ENCODE assay signal across 8 cellular contexts in genomic region chr16:29862383-29862883, GRCh38. TPM values are rescaled to one million over a fixed set of nuclear protein-coding genes. Genes with fewer than 3 reads are reported as not detected.
DNase-seq lines count a peak whose midpoint lies in the region; ATAC-seq and TF ChIP-seq lines count a peak whose summit lies in the region.

No MANE protein-coding gene starts in this region.

- H3K36me3 ChIP-seq in effector memory CD4-positive, alpha-beta T cell (ENCODE audit: control insufficient read depth, insufficient read depth, low read length): peaks cover 27% of the 10 kb centered on the region
- H3K36me3 ChIP-seq in mucosa of descending colon (ENCODE audit: low read depth) (peaks cover 7% of the 10 kb centered on the region), aorta (ENCODE audit: control insufficient read depth in 1 of 2, insufficient read depth in 2 of 2, low read length in 1 of 2) (no peaks in the 10 kb centered on the region)

- H3K9me3 ChIP-seq in effector memory CD4-positive, alpha-beta T cell (ENCODE audit: control insufficient read depth, low read length): no peaks in the 10 kb centered on the region
- H3K9me3 ChIP-seq in mucosa of descending colon (no peaks in the 10 kb centered on the region), aorta (ENCODE audit: control insufficient read depth, low read length) (no peaks in the 10 kb centered on the region)

- H3K27me3 ChIP-seq in effector memory CD4-positive, alpha-beta T cell (replicated peaks; ENCODE audit: control insufficient read depth, insufficient read depth, low read length, poor library complexity, severe bottlenecking): no peaks in the 10 kb centered on the region
- no peaks in the 10 kb centered on the region for H3K27me3 ChIP-seq in aorta (ENCODE audit: control insufficient read depth in 1 of 2, insufficient read depth in 2 of 2, low read length in 1 of 2)

- H3K27ac ChIP-seq in effector memory CD4-positive, alpha-beta T cell (ENCODE audit: insufficient read depth, low read length, poor library complexity, severe bottlenecking): peak overlapping the region; percentile 93
- H3K27ac ChIP-seq in aorta (ENCODE audit: low read depth in 1 of 2, low read length in 2 of 2): no peak overlapping the region

- DNase-seq in A172 (ENCODE audit: low spot score) (peak; percentile 30), GM12865 (ENCODE audit: low read depth) (peak; percentile 10), OCI-M1 (lab: John Stamatoyannopoulos, UW) (peak; percentile 58), mucosa of descending colon (peak in 1 of 3 donors; percentile 50), aorta (no peak)
- no peak for DNase-seq in effector memory CD4-positive, alpha-beta T cell

- WGBS in aorta, 2 donors: 1 to 2% methylated on average over 26 to 27 of the region's 27 CpGs

- ATAC-seq in mucosa of descending colon (peak; percentile 30), aorta (ENCODE audit: low FRiP score) (peak; percentile 1), esophagus mucosa (no peak), HG03196 (IDR thresholded peaks at IDR 0.05; ENCODE audit: unreplicated experiment) (no peak)

- no peak for TF ChIP-seq CTCF in GM12865 (IDR thresholded peaks at IDR 0.05; ENCODE audit: insufficient read depth, low read depth, low read length, missing control alignments)
- no peak for TF ChIP-seq CTCF in mucosa of descending colon (IDR thresholded peaks at IDR 0.05)

- H3K4me3 ChIP-seq in GM12865 (ENCODE audit: low read depth, low read length) (peak overlapping the region; percentile 60), mucosa of descending colon (peak overlapping the region; percentile 87), aorta (ENCODE audit: low read length in 2 of 2) (peak overlapping the region; percentile 58 to 80)
- H3K4me3 ChIP-seq in effector memory CD4-positive, alpha-beta T cell (ENCODE audit: insufficient read depth, low read depth, low read length, poor library complexity, severe bottlenecking): peak overlapping the region; percentile 96

- intact Hi-C loops in mucosa of descending colon (cut with DNase I, micrococcal nuclease): no loop called here
- intact Hi-C loops in aorta (cut with DNase I): loop anchor here (5.0 to 10.0 kb wide), 3 partner anchors 40 to 102 kb away; partner anchors contain the start of genes MVP (in 1 of the 2), PAGR1 (in 1 of the 2) and TMEM219 (in 1 of the 2)

- peaks cover 19% of the 10 kb centered on the region for H3K4me1 ChIP-seq in effector memory CD4-positive, alpha-beta T cell (ENCODE audit: control insufficient read depth, insufficient read depth, low read length, poor library complexity, severe bottlenecking)
- H3K4me1 ChIP-seq in mucosa of descending colon (ENCODE audit: low read depth) (peaks cover 18% of the 10 kb centered on the region), aorta (ENCODE audit: control insufficient read depth in 1 of 2, insufficient read depth in 2 of 2, low read length in 2 of 2) (peaks cover 0 to 2% of the 10 kb centered on the region in 2 donors)

RNA-seq across cellular contexts. Expression of gene CDIPT, which starts 0.6 kb away (rescaled TPM):
- 112 and 119 TPM in 2 replicates for total RNA-seq in A172 (2014; rRNA removed; shearing (Covaris generic))
- 100 to 1,000 TPM in 1 of 3 donors, 10 to 100 TPM in 2; 53.1 to 102 (median 90.5) TPM for total RNA-seq in mucosa of descending colon
- 10 to 100 TPM; 63.6 to 81.1 TPM for total RNA-seq in aorta
- 10 to 100 TPM; 60.9 to 98.0 TPM for polyA plus RNA-seq in aorta
- total RNA-seq in esophagus mucosa: 36.9 TPM

RNA-seq across cellular contexts. Expression of gene SEZ6L2, which starts 36.9 kb away (rescaled TPM):
- total RNA-seq in A172 (2014; rRNA removed; shearing (Covaris generic)): 22.1 and 24.9 TPM in 2 replicates
- total RNA-seq in mucosa of descending colon (1 to 10 TPM; 6.1 to 9.6 (median 7.0) TPM), aorta (1 to 10 TPM in 1 of 2 donors, under 1 TPM in 1; 0.71 to 1.4 TPM), esophagus mucosa (2.9 TPM)
- polyA plus RNA-seq in aorta: under 1 TPM; 0.56 to 0.63 TPM

RNA-seq across cellular contexts. Expression of gene ASPHD1, which starts 37.9 kb away (rescaled TPM):
- total RNA-seq in A172 (2014; rRNA removed; shearing (Covaris generic)): 18.4 and 22.0 TPM in 2 replicates
- total RNA-seq in mucosa of descending colon (1 to 10 TPM; 1.6 to 1.9 (median 1.8) TPM), aorta (under 1 TPM; 0.39 to 0.48 TPM), esophagus mucosa (1.00 TPM)
- under 1 TPM in 1 of 2 donors, not detected in 1; 0.46 TPM for polyA plus RNA-seq in aorta

RNA-seq across cellular contexts. Expression of gene MVP, which starts 42.2 kb away (rescaled TPM):
- 239 and 243 TPM in 2 replicates for total RNA-seq in A172 (2014; rRNA removed; shearing (Covaris generic))
- total RNA-seq in mucosa of descending colon (100 to 1,000 TPM; 307 to 552 (median 529) TPM), aorta (100 to 1,000 TPM; 138 to 184 TPM), esophagus mucosa (67.9 TPM)
- 100 to 1,000 TPM in 1 of 2 donors, 10 to 100 TPM in 1; 76.8 to 186 TPM for polyA plus RNA-seq in aorta

RNA-seq across cellular contexts. Expression of gene PAGR1, which starts 46.5 kb away (rescaled TPM):
- total RNA-seq in A172 (2014; rRNA removed; shearing (Covaris generic)): 41.8 and 55.0 TPM in 2 replicates
- total RNA-seq in mucosa of descending colon (10 to 100 TPM; 15.6 to 25.1 (median 20.5) TPM), aorta (10 to 100 TPM; 14.9 to 29.7 TPM), esophagus mucosa (13.4 TPM)
- polyA plus RNA-seq in aorta: 10 to 100 TPM; 24.2 to 85.3 TPM

Comparison
In these comparisons a context has a peak if more than half of its experiments do, and no peak if none do; other contexts are left out.
1. DNase-seq: peak in A172 (single experiment), GM12865 (single experiment) and OCI-M1 (single experiment); none in effector memory CD4-positive, alpha-beta T cell (0 of 3) and aorta (0 of 2).
2. ATAC-seq: peak in mucosa of descending colon (single experiment) and aorta (single experiment); none in esophagus mucosa (single experiment) and HG03196 (single experiment).
3. intact Hi-C loops: an anchor here in aorta (5.0 to 10.0 kb wide); none called in mucosa of descending colon.
4. Peak in every context shown above with its lines, with median percentiles within 50 percentile points of each other: H3K4me3 ChIP-seq.